ENCODE assay signal across 8 cellular contexts in the genomic region with DNA sequence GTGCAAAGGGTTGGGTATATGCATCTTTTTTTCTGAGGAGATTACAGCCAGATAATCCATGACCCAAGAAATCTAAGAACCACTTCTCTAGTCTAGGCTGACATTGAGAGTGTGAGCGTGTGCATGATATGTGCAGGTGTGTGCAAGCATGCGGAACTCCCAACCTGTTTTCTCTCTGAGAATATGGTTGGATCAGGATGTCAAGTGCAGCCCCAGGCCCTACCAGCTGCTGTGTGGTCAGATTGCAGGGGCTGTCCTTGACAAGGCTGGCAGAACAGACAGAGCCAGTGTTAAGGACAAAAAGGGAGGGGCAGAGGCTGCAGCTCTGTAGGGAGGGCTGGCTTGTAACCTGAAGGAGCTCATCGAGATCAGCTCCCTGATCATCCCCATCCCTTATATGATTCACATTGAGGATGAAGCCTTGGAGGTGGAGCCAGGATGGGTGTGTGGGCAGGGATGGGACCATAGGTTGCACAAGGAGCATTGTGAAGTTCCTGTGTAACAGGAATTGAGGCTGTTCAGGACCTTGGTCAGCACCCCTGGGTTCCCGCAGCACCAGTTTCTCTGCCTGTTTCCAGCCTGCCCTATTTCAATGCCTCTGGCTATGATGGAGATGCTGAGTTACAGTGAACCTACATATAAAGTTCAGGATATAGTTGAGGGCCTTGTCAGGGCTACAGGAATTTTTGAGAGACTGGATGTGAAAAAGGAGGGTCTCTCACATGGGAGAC. TPM values are rescaled to one million over a fixed set of nuclear protein-coding genes. Genes with fewer than 3 reads are reported as not detected.
DNase-seq lines count a peak whose midpoint lies in the region; ATAC-seq and TF ChIP-seq lines count a peak whose summit lies in the region.

No MANE protein-coding gene starts in this region.

- ATAC-seq in HG03571 (IDR thresholded peaks at IDR 0.05; ENCODE audit: unreplicated experiment) (no peak), GM18511 (IDR thresholded peaks at IDR 0.05; ENCODE audit: unreplicated experiment) (no peak)

- in situ Hi-C loops in G401 (cut with HindIII; ENCODE audit: low sequenced_read_pairs): no loop called here

- TF ChIP-seq CTCF in fibroblast of pulmonary artery (IDR thresholded peaks at IDR 0.05; ENCODE audit: low read length, missing control alignments): no peak

- DNase-seq in G401 (ENCODE audit: low spot score) (peak; percentile 21), M059J (ENCODE audit: low read depth) (peak; percentile 59), T1000 (lab: John Stamatoyannopoulos, UW) (peak; percentile 13), fibroblast of pulmonary artery (ENCODE audit: low read depth) (peak; percentile 83), D341Med (ENCODE audit: low spot score) (no peak)
- peak; percentile 25 for DNase-seq in stimulated activated CD4-positive, alpha-beta T cell treated with anti-CD3 and anti-CD28 coated beads, Interleukin-4, amount 100 ng/mL, for 24 hours

- no peak overlapping the region for H3K4me3 ChIP-seq in fibroblast of pulmonary artery (replicated peaks; ENCODE audit: low read depth, low read length)

RNA-seq across cellular contexts. Expression of a gene that starts 52.6 kb away (rescaled TPM):
- not detected in 2 replicates for total RNA-seq in G401 (2014; rRNA removed; shearing (Covaris generic))
- 2.5 and 5.5 TPM in 2 replicates for total RNA-seq in M059J (2014; rRNA removed; shearing (Covaris generic))
